23 cellular contexts compared by ENCODE assay signal in genomic region chr12:104544836-104545235, GRCh38.
A peak's percentile ranks its signal among the peaks of the same experiment; 100 is the strongest.
DNase-seq lines count a peak whose midpoint lies in the region; ATAC-seq and TF ChIP-seq lines count a peak whose summit lies in the region.
"Had no signal": no experiment of that assay in that cellular context is flagged by ENCODE, and none has a peak within 500 bp of the region (broad histone marks: within the 10 kb centered on the region; RNA-seq: fewer than 3 reads in every experiment).

No MANE protein-coding gene starts in this region.

- H3K27ac Mint-ChIP-seq in GM23338: no peak overlapping the region
- peak overlapping the region; percentile 82 for H3K27ac Mint-ChIP-seq in neural crest cell (ENCODE audit: unreplicated experiment)
- H3K27ac Mint-ChIP-seq: B cell had no signal

- POLR2A ChIA-PET in OCI-LY7 (lab: Charles Lee) (no interaction called here), HEK293T (lab: Yijun Ruan, JAX) (no interaction called here)

- H3K4me1 ChIP-seq in BLaER1 treated with 17β-estradiol and CSF1 and Interleukin-3, amounts not matched to agents 10 nM and 100 nM: peaks cover 29 to 59% (median 43%) of the 10 kb centered on the region in 10 experiments
- H3K4me1 ChIP-seq in GM23338 (ENCODE audit: insufficient read depth): peaks cover 23% of the 10 kb centered on the region; the same call in 1 of the 2 replicates
- H3K4me1 ChIP-seq in OCI-LY7 (ENCODE audit: insufficient read depth, low read length, poor library complexity, severe bottlenecking): peaks cover 24% of the 10 kb centered on the region
- H3K4me1 ChIP-seq: Caco-2 had no signal

- no peak overlapping the region for H3K9ac ChIP-seq in BLaER1 treated with 17β-estradiol and CSF1 and Interleukin-3, amounts not matched to agents 10 nM and 100 nM
- H3K9ac ChIP-seq: GM23248, SK-N-SH had no signal

- peaks cover 46 to 92% (median 83%) of the 10 kb centered on the region in 11 experiments; a peak in 20 of 22 replicates for H4K20me1 ChIP-seq in BLaER1 treated with 17β-estradiol and CSF1 and Interleukin-3, amounts not matched to agents 10 nM and 100 nM
- H4K20me1 ChIP-seq in GM23338 (replicated peaks; ENCODE audit: insufficient read depth): peaks cover 5% of the 10 kb centered on the region
- H4K20me1 ChIP-seq in OCI-LY7 (ENCODE audit: insufficient read depth, low read length): no peaks in the 10 kb centered on the region

- H3K4me2 ChIP-seq in BLaER1 treated with 17β-estradiol and CSF1 and Interleukin-3, amounts not matched to agents 10 nM and 100 nM: peak overlapping the region in 10 of 11 experiments; percentile 53 to 72 (median 62); a peak in 16 of 22 replicates
- H3K4me2 ChIP-seq in GM23338: no peak overlapping the region
- 0 out of 2 replicates have a peak overlapping the region, but pooled peaks have one; percentile 1 for H3K4me2 ChIP-seq in OCI-LY7 (ENCODE audit: low read length)
- H3K4me2 ChIP-seq: SK-N-SH had no signal

- BruUV-seq in OCI-LY7 (replicated peaks; lab: Mats Ljungman, UMichigan): no TSS peak

- H3K27ac ChIP-seq in BLaER1 treated with 17β-estradiol and CSF1 and Interleukin-3, amounts not matched to agents 10 nM and 100 nM: peak overlapping the region in 3 of 11 experiments; percentile 9 to 46 (median 13); a peak in 2 of 22 replicates
- H3K27ac ChIP-seq in GM23338 (ENCODE audit: low read depth) (no peak overlapping the region), OCI-LY7 (ENCODE audit: low read depth, low read length, poor library complexity, severe bottlenecking) (no peak overlapping the region)
- H3K27ac ChIP-seq: GM23248 had no signal

- peaks cover 0 to 21% (median 0%) of the 10 kb centered on the region in 11 experiments; a peak in 2 of 22 replicates for H3K9me3 ChIP-seq in BLaER1 treated with 17β-estradiol and CSF1 and Interleukin-3, amounts not matched to agents 10 nM and 100 nM (replicated peaks in 1 of 11)
- no peaks in the 10 kb centered on the region for H3K9me3 ChIP-seq in OCI-LY7 (ENCODE audit: low read length)
- H3K9me3 ChIP-seq: Caco-2, SK-N-SH had no signal

- H3K36me3 ChIP-seq in BLaER1 treated with 17β-estradiol and CSF1 and Interleukin-3, amounts not matched to agents 10 nM and 100 nM: peaks cover 0 to 51% (median 30%) of the 10 kb centered on the region in 11 experiments; a peak in 17 of 22 replicates
- H3K36me3 ChIP-seq in GM23338 (ENCODE audit: insufficient read depth): no peaks in the 10 kb centered on the region
- peaks cover 7% of the 10 kb centered on the region; the same call in 1 of the 2 replicates for H3K36me3 ChIP-seq in OCI-LY7 (ENCODE audit: insufficient read depth, low read length)

- CTCF ChIA-PET in OCI-LY7 (lab: Charles Lee; ENCODE audit: unreplicated experiment) (interaction anchor here (0.9 kb wide), 1 partner anchor 24 kb away, joined by 3 read pairs; no protein-coding TSS in a partner anchor), HEK293T (lab: Yijun Ruan, JAX) (no interaction called here)

- H3K4me3 ChIP-seq in BLaER1 treated with 17β-estradiol and CSF1 and Interleukin-3, amounts not matched to agents 10 nM and 100 nM: no peak overlapping the region
- no peak overlapping the region for H3K4me3 ChIP-seq in GM23338
- no peak overlapping the region for H3K4me3 ChIP-seq in OCI-LY7 (ENCODE audit: low read depth, low read length, poor library complexity, severe bottlenecking)
- H3K4me3 ChIP-seq: GM23248 had no signal

- H3K9me3 Mint-ChIP-seq in GM23338: peaks cover 4% of the 10 kb centered on the region; the same call in 1 of the 3 replicates
- H3K9me3 Mint-ChIP-seq in neural crest cell: no peaks in the 10 kb centered on the region
- H3K9me3 Mint-ChIP-seq: CD4-positive, alpha-beta memory T cell had no signal

- H3K9me2 ChIP-seq in GM23338 (ENCODE audit: insufficient read depth) (no peaks in the 10 kb centered on the region; the same call in 1 of the 2 replicates), OCI-LY7 (ENCODE audit: insufficient read depth, low read length) (no peaks in the 10 kb centered on the region)
- H3K9me2 ChIP-seq: SK-N-SH had no signal

- H3K27me3 Mint-ChIP-seq in GM23338 (ENCODE audit: insufficient read depth, low read depth, poor library complexity): no peaks in the 10 kb centered on the region
- H3K27me3 Mint-ChIP-seq in neural crest cell (ENCODE audit: low read depth): no peaks in the 10 kb centered on the region
- H3K27me3 Mint-ChIP-seq: B cell; CD4-positive, alpha-beta memory T cell had no signal

- H3K4me3 Mint-ChIP-seq in GM23338 (no peak overlapping the region), neural crest cell (no peak overlapping the region)
- H3K4me3 Mint-ChIP-seq: B cell had no signal

- intact Hi-C loops in OCI-LY7 (cut with micrococcal nuclease; ENCODE audit: unreplicated experiment): no loop called here

- H3K27me3 ChIP-seq in BLaER1 treated with 17β-estradiol and CSF1 and Interleukin-3, amounts not matched to agents 10 nM and 100 nM: no peaks in the 10 kb centered on the region
- no peaks in the 10 kb centered on the region for H3K27me3 ChIP-seq in GM23338 (ENCODE audit: insufficient read depth)

- H3K79me2 ChIP-seq in GM23338 (replicated peaks; ENCODE audit: insufficient read depth) (0 out of 2 replicates have a peak, but pooled peaks cover 6% of the 10 kb centered on the region), OCI-LY7 (ENCODE audit: insufficient read depth, low read depth, low read length) (peaks cover 14% of the 10 kb centered on the region; the same call in 1 of the 2 replicates)

- 0 out of 3 replicates have a peak, but pooled peaks cover 4% of the 10 kb centered on the region for H3K36me3 Mint-ChIP-seq in GM23338 (ENCODE audit: low read depth)
- peaks cover 3% of the 10 kb centered on the region for H3K36me3 Mint-ChIP-seq in neural crest cell (ENCODE audit: low read depth)

- H2AFZ ChIP-seq in GM23338 (no peak overlapping the region), OCI-LY7 (ENCODE audit: low read length) (no peak overlapping the region)
- H2AFZ ChIP-seq: GM23248 had no signal

- no peaks in the 10 kb centered on the region for H3F3A ChIP-seq in GM23338 (replicated peaks; ENCODE audit: low read depth)

- peak; percentile 67 for ATAC-seq in GM23338
- ATAC-seq in GM19463 (IDR thresholded peaks at IDR 0.05; ENCODE audit: unreplicated experiment): no peak
- ATAC-seq: Panc1 had no signal

- TF ChIP-seq CTCF in GM23338 (conservative IDR thresholded peaks at IDR 0.05; ENCODE audit: low read depth in 2 of 2) (no peak), OCI-LY7 (conservative IDR thresholded peaks at IDR 0.05; ENCODE audit: low read length) (no peak), neural crest cell (conservative IDR thresholded peaks at IDR 0.05) (no peak)

- H3K4me1 Mint-ChIP-seq in GM23338: peaks cover 22% of the 10 kb centered on the region
- H3K4me1 Mint-ChIP-seq in neural crest cell: peaks cover 23% of the 10 kb centered on the region

- DNase-seq in GM23338 (ENCODE audit: low spot score) (peak; percentile 24), OCI-LY7 (ENCODE audit: low spot score) (no peak), neural crest cell (ENCODE audit: low read depth, low spot score) (no peak), NCI-H1417 (lab: John Stamatoyannopoulos, UW) (no peak), HEK293T (ENCODE audit: extremely low spot score) (no peak)
- DNase-seq in activated CD4-positive, alpha-beta T cell treated with anti-CD3 and anti-CD28 coated beads for 4 hours: no peak
- DNase-seq: Caco-2; CD4-positive, alpha-beta memory T cell; DMS 273 treated with DMSO at 0.1 percent for 48 hours; DMS79 treated with DMSO at 0.1 percent for 48 hours; GM23248; KG1; NCI-H1092 treated with DMSO at 0.1 percent for 48 hours; NCI-H2029 treated with DMSO at 0.1 percent for 48 hours; NCI-H510A; NCI-H774; NK-92 treated with Interleukin-12 subunit alpha and Interleukin-12 subunit beta, amount 100 ng/mL, for 24 hours; SIG-M5; SK-N-SH had no signal

TF ChIP-seq in GM23338, 12 proteins besides CTCF, POLR2A, EP300 and RAD21 (continues in another document):
- TF ChIP-seq NANOG (IDR thresholded peaks at IDR 0.05; ENCODE audit: borderline replicate concordance) (no peak), ZNF331 (CRISPR knock-in tag; IDR thresholded peaks at IDR 0.05; ENCODE audit: low read depth) (no peak), JUNB (IDR thresholded peaks at IDR 0.05; ENCODE audit: unreplicated experiment) (no peak), POLR2AphosphoS5 (IDR thresholded peaks at IDR 0.05; ENCODE audit: low read depth) (no peak), STAT1 (IDR thresholded peaks at IDR 0.05; ENCODE audit: unreplicated experiment) (no peak), ZNF114 (CRISPR knock-in tag; IDR thresholded peaks at IDR 0.05) (no peak)

TF ChIP-seq in HEK293T, 16 proteins besides CTCF, POLR2A, EP300 and RAD21:
- TF ChIP-seq ARNT (IDR thresholded peaks at IDR 0.05): no peak
- no peak for TF ChIP-seq BHLHE40 (IDR thresholded peaks at IDR 0.05; ENCODE audit: borderline replicate concordance)
- TF ChIP-seq SP1 (IDR thresholded peaks at IDR 0.05): no peak
- no peak for TF ChIP-seq ELF4 (IDR thresholded peaks at IDR 0.05)
- no peak for TF ChIP-seq TARDBP (IDR thresholded peaks at IDR 0.05)
- no peak for TF ChIP-seq LEF1 (IDR thresholded peaks at IDR 0.05; ENCODE audit: borderline replicate concordance)
- TF ChIP-seq SUZ12 (IDR thresholded peaks at IDR 0.05): no peak
- no peak for TF ChIP-seq FOXA1 (IDR thresholded peaks at IDR 0.05)
- no peak for TF ChIP-seq PKNOX1 (IDR thresholded peaks at IDR 0.05)
- no peak for TF ChIP-seq FOXM1 (IDR thresholded peaks at IDR 0.05; ENCODE audit: borderline replicate concordance)
